Comparison of ENCODE assay signal across 2 cellular contexts in genomic region chr16:4090476-4090875, GRCh38.
A peak's percentile ranks its signal among the peaks of the same experiment; 100 is the strongest.
TF ChIP-seq lines count a peak whose summit lies in the region.

No MANE protein-coding gene starts in this region.

TF ChIP-seq in IMR-90, 13 proteins besides CTCF, POLR2A, EP300 and RAD21:
- peak; percentile 43; the same call in 1 of the 2 replicates for TF ChIP-seq BHLHE40 (IDR thresholded peaks at IDR 0.05; ENCODE audit: low read depth, low read length)
- no peak for TF ChIP-seq FOS (IDR thresholded peaks at IDR 0.05; ENCODE audit: low read depth, low read length)
- TF ChIP-seq SMC3 (IDR thresholded peaks at IDR 0.05; ENCODE audit: low read depth, low read length) = no peak
- no peak for TF ChIP-seq NFE2L2 (IDR thresholded peaks at IDR 0.05; ENCODE audit: low read depth, low read length)
- no peak for TF ChIP-seq USF2 (IDR thresholded peaks at IDR 0.05; ENCODE audit: low read depth, low read length)
- no peak for TF ChIP-seq MAZ (IDR thresholded peaks at IDR 0.05; ENCODE audit: borderline replicate concordance, low read depth, low read length)

TF ChIP-seq in endothelial cell of umbilical vein, 7 proteins besides CTCF, POLR2A, EP300 and RAD21:
- TF ChIP-seq JUN (IDR thresholded peaks at IDR 0.05; ENCODE audit: borderline replicate concordance, insufficient read depth, insufficient read length, low read depth) (no peak), POLR2AphosphoS5 (IDR thresholded peaks at IDR 0.05; ENCODE audit: insufficient read depth, low read depth, low read length) (no peak), EZH2 (IDR thresholded peaks at IDR 0.05; ENCODE audit: borderline replicate concordance, low read depth, low read length, severe bottlenecking) (no peak), GATA2 (IDR thresholded peaks at IDR 0.05; ENCODE audit: insufficient read depth, insufficient read length, low read depth, low read length) (no peak), MAX (IDR thresholded peaks at IDR 0.05; ENCODE audit: insufficient read depth, insufficient read length) (no peak), FOS (IDR thresholded peaks at IDR 0.05; ENCODE audit: borderline replicate concordance, insufficient read depth, low read length) (no peak), MYC (IDR thresholded peaks at IDR 0.05; ENCODE audit: low read depth, low read length) (no peak)
